Comparison of ENCODE assay signal across 12 cellular contexts in genomic region chr13:106597759-106598395, GRCh38.
"Had no signal": no experiment of that assay in that cellular context is flagged by ENCODE, and none has a peak within 500 bp of the region (broad histone marks: within the 10 kb centered on the region; RNA-seq: fewer than 3 reads in every experiment).

No MANE protein-coding gene starts in this region.

- H3K9me3 ChIP-seq: prostate gland, tibial artery, uterus had no signal

- H3K27ac ChIP-seq: prostate gland had no signal

- H3K27me3 ChIP-seq: tibial artery, uterus had no signal

- H3K4me3 ChIP-seq: prostate gland, tibial artery, uterus had no signal

- H3K36me3 ChIP-seq: prostate gland, tibial artery, uterus had no signal

- ATAC-seq: left colon; naive thymus-derived CD8-positive, alpha-beta T cell; stimulated activated naive CD8-positive, alpha-beta T cell treated with anti-CD3 and anti-CD28 coated beads, Interleukin-15, Interleukin-2, amounts not matched to agents 100 U/mL and 50 U/mL, for 24 hours had no signal

- DNase-seq: activated CD4-positive, alpha-beta T cell treated with anti-CD3 and anti-CD28 coated beads for 1 hour; activated CD4-positive, alpha-beta T cell treated with anti-CD3 and anti-CD28 coated beads, Interleukin-2, amount 50 U/mL, for 1 hour; activated gamma-delta T cell treated with Interleukin-2 at 50 U/mL for 16 hours; activated T-cell treated with anti-CD3 and anti-CD28 coated beads, Interleukin-2, amount 50 U/mL, for 1 hour; left colon; naive thymus-derived CD8-positive, alpha-beta T cell; stimulated activated CD4-positive, alpha-beta T cell treated with anti-CD3 and anti-CD28 coated beads, Interleukin-12 subunit alpha, Interleukin-12 subunit beta, amount 100 ng/mL, for 4 hours; stimulated activated CD4-positive, alpha-beta T cell treated with anti-CD3 and anti-CD28 coated beads, Interleukin-4, amount 100 ng/mL, for 4 hours; stimulated activated naive CD8-positive, alpha-beta T cell treated with anti-CD3 and anti-CD28 coated beads, Interleukin-15, Interleukin-2, amounts not matched to agents 100 U/mL and 50 U/mL, for 24 hours had no signal

- H3K4me1 ChIP-seq: prostate gland, uterus had no signal
